31 cellular contexts compared by ENCODE assay signal in the genomic region with DNA sequence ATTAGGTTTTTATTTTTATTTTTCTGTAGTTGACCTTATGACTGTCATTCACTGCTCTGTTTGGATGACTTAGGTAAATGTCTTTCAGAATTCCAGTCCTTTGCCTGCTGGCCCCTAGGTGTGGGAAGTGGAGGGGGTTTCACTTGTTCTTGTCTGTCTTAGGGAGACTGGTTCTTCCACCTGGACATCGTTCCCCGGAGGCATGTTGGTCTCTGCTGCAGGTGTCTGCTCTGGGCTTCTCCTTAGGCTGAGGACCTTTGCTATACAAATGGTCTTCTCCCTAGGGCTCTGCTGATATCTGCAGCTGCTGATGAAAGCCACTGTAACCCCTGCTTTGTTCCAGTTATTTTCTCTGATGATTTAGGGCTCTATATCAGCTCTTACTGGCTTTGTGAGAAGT.
"Had no signal": no experiment of that assay in that cellular context is flagged by ENCODE, and none has a peak within 500 bp of the region (broad histone marks: within the 10 kb centered on the region; RNA-seq: fewer than 3 reads in every experiment).

No MANE protein-coding gene starts in this region.

- DNase-seq: activated CD4-positive, alpha-beta T cell treated with anti-CD3 and anti-CD28 coated beads for 1 hour; activated CD4-positive, alpha-beta T cell treated with anti-CD3 and anti-CD28 coated beads for 48 hours; activated CD4-positive, alpha-beta T cell treated with anti-CD3 and anti-CD28 coated beads, Interleukin-2, amount 50 U/mL, for 4 hours; activated CD4-positive, CD25-positive, alpha-beta regulatory T cell; activated CD8-positive, alpha-beta T cell treated with anti-CD3 and anti-CD28 coated beads for 36 hours; activated gamma-delta T cell treated with Interleukin-2 at 50 U/mL for 16 hours; activated naive CD4-positive, alpha-beta T cell treated with anti-CD3 and anti-CD28 coated beads for 36 hours; activated T-cell treated with anti-CD3 and anti-CD28 coated beads, Interleukin-2, amount 50 U/mL, for 24 hours; adrenal gland; body of pancreas; caudate nucleus; cerebellar nuclear complex; NCI-H1092 treated with DMSO at 0.1 percent for 48 hours; NCI-H187; NCI-H2029 treated with DMSO at 0.1 percent for 48 hours; NCI-H2171 treated with DMSO at 0.1 percent for 48 hours; NCI-H2227 treated with DMSO at 0.1 percent for 48 hours; NCI-H446; NCI-H510A treated with DMSO at 0.1 percent for 48 hours; NCI-H526 treated with DMSO at 0.1 percent for 48 hours; NCI-H82; NK-92 treated with Interleukin-12 subunit alpha and Interleukin-12 subunit beta, amount 100 ng/mL, for 24 hours; PC-9; SHP77; SJCRH30; T1000; WERI-Rb-1 had no signal

- H3K27me3 Mint-ChIP-seq: activated T-cell treated with anti-CD3 and anti-CD28 coated beads, Interleukin-2, amount 50 U/mL, for 24 hours had no signal

- H3K4me3 Mint-ChIP-seq: activated CD8-positive, alpha-beta T cell treated with anti-CD3 and anti-CD28 coated beads for 36 hours; activated naive CD4-positive, alpha-beta T cell treated with anti-CD3 and anti-CD28 coated beads for 36 hours; activated T-cell treated with anti-CD3 and anti-CD28 coated beads, Interleukin-2, amount 50 U/mL, for 24 hours; activated T-helper 1 cell treated with anti-CD3 and anti-CD28 coated beads, Interleukin-12 subunit alpha, Interleukin-12 subunit beta, Interleukin-2, Interleukin-4 antibody, amounts not matched to agents 30 ng/mL and 10 ng/mL and 1 ng/mL, durations not matched to agents 14 hours and 24 hours and 36 hours had no signal

- H3K36me3 ChIP-seq: adrenal gland, breast epithelium, SJCRH30, WERI-Rb-1 had no signal

- ATAC-seq: activated CD8-positive, alpha-beta T cell treated with anti-CD3 and anti-CD28 coated beads for 36 hours; activated naive CD4-positive, alpha-beta T cell treated with anti-CD3 and anti-CD28 coated beads, Interleukin-2, amount 50 U/mL, for 72 hours; body of pancreas had no signal

- H3K27ac Mint-ChIP-seq: activated CD8-positive, alpha-beta T cell treated with anti-CD3 and anti-CD28 coated beads for 36 hours; activated naive CD4-positive, alpha-beta T cell treated with anti-CD3 and anti-CD28 coated beads for 36 hours; activated naive CD4-positive, alpha-beta T cell treated with anti-CD3 and anti-CD28 coated beads, Interleukin-2, amount 50 U/mL, for 72 hours; activated T-cell treated with anti-CD3 and anti-CD28 coated beads, Interleukin-2, amount 50 U/mL, for 24 hours; activated T-helper 1 cell treated with anti-CD3 and anti-CD28 coated beads, Interleukin-12 subunit alpha, Interleukin-12 subunit beta, Interleukin-2, Interleukin-4 antibody, amounts not matched to agents 30 ng/mL and 10 ng/mL and 1 ng/mL, durations not matched to agents 14 hours and 24 hours and 36 hours had no signal

- H3K9me3 ChIP-seq: adrenal gland, body of pancreas, breast epithelium, SJCRH30 had no signal

- H3K4me3 ChIP-seq: adrenal gland, body of pancreas, breast epithelium, PC-9, SJCRH30, SK-N-MC had no signal

- H3K9me3 Mint-ChIP-seq: activated CD8-positive, alpha-beta T cell treated with anti-CD3 and anti-CD28 coated beads for 36 hours; activated naive CD4-positive, alpha-beta T cell treated with anti-CD3 and anti-CD28 coated beads for 36 hours; activated naive CD4-positive, alpha-beta T cell treated with anti-CD3 and anti-CD28 coated beads, Interleukin-2, amount 50 U/mL, for 72 hours; activated T-cell treated with anti-CD3 and anti-CD28 coated beads, Interleukin-2, amount 50 U/mL, for 24 hours; activated T-helper 1 cell treated with anti-CD3 and anti-CD28 coated beads, Interleukin-12 subunit alpha, Interleukin-12 subunit beta, Interleukin-2, Interleukin-4 antibody, amounts not matched to agents 30 ng/mL and 10 ng/mL and 1 ng/mL, durations not matched to agents 14 hours and 24 hours and 36 hours had no signal

- H3K4me1 ChIP-seq: adrenal gland, body of pancreas, breast epithelium, SJCRH30 had no signal

- H3K36me3 Mint-ChIP-seq: activated naive CD4-positive, alpha-beta T cell treated with anti-CD3 and anti-CD28 coated beads, Interleukin-2, amount 50 U/mL, for 72 hours had no signal

- H3K4me2 ChIP-seq: PC-9 had no signal

- H3K27ac ChIP-seq: adrenal gland, body of pancreas, breast epithelium, PC-9, SJCRH30, SK-N-MC, WERI-Rb-1 had no signal

- H3K27me3 ChIP-seq: adrenal gland, body of pancreas, breast epithelium, SJCRH30 had no signal
